Comparison of ENCODE assay signal across 7 cellular contexts in the genomic region with DNA sequence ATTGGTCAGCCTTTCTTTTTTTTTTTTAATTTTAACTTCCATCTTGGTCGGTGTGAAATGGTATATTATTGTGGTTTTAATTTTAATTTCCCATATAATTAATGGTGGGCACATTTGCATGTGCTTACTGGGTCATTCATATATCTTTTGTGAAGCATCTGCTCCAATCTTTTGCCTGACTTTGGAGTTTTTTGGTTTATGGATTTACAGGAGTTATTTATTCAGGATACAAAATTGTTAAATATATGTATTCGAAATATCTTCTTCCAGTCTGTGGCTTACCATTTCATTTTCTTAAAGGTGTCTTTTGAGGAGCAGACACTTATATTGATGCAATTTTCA. TPM values are rescaled to one million over a fixed set of nuclear protein-coding genes. Genes with fewer than 3 reads are reported as not detected.
A peak's percentile ranks its signal among the peaks of the same experiment; 100 is the strongest.
DNase-seq lines count a peak whose midpoint lies in the region; ATAC-seq and TF ChIP-seq lines count a peak whose summit lies in the region.

No MANE protein-coding gene starts in this region.

- no peak overlapping the region for H3K27ac ChIP-seq in HL-60 (replicated peaks)
- H3K27ac ChIP-seq in iPS-20b (ENCODE audit: low read length) = no peak overlapping the region
- peak overlapping the region; percentile 83 to 93 (median 92) for H3K27ac ChIP-seq in stomach

- H3K9ac ChIP-seq in iPS-20b (ENCODE audit: low read depth, low read length) = peak overlapping the region; percentile 78; the same call in 1 of the 2 replicates

- WGBS in stomach, 5 donors = 9 to 18% (median 13%) methylated on average over 2 of the region's 2 CpGs

- H3K4me1 ChIP-seq in iPS-20b (ENCODE audit: insufficient read depth, low read length) (no peaks in the 10 kb centered on the region; the same call in 1 of the 2 replicates), stomach (peaks cover 4 to 43% (median 17%) of the 10 kb centered on the region in 4 donors)

- intact Hi-C loops in stomach (cut with DNase I; ENCODE audit: low total_unique reads) = no loop called here

- TF ChIP-seq EP300 in stomach (IDR thresholded peaks at IDR 0.05) = no peak

- H3K4me3 ChIP-seq in HL-60 (replicated peaks; ENCODE audit: insufficient read depth, low read length) (peak overlapping the region; percentile 61), iPS-20b (ENCODE audit: low read length) (peak overlapping the region; percentile 92), stomach (peak overlapping the region; percentile 59 to 75 (median 64))

- no peak for DNase-seq in HL-60 (ENCODE audit: low read depth in 1 of 2, low spot score in 1 of 2)
- DNase-seq in activated naive CD4-positive, alpha-beta T cell treated with anti-CD3 and anti-CD28 coated beads, Interleukin-2, amount 50 U/mL, for 72 hours (ENCODE audit: low spot score in 2 of 2) = no peak
- no peak for DNase-seq in stomach
- no peak for DNase-seq in cerebellar nuclear complex (lab: John Stamatoyannopoulos, UW)

- H3K36me3 ChIP-seq in iPS-20b (ENCODE audit: insufficient read depth, low read depth, low read length) (no peaks in the 10 kb centered on the region), stomach (no peaks in the 10 kb centered on the region)

- no peak for ATAC-seq in activated naive CD4-positive, alpha-beta T cell treated with anti-CD3 and anti-CD28 coated beads, Interleukin-2, amount 50 U/mL, for 72 hours
- no peak for ATAC-seq in HG03460 (IDR thresholded peaks at IDR 0.05; ENCODE audit: unreplicated experiment)
- no peak for ATAC-seq in HG02973 (IDR thresholded peaks at IDR 0.05; ENCODE audit: unreplicated experiment)

- peaks cover 6% of the 10 kb centered on the region; the same call in 1 of the 2 replicates for H3K9me3 ChIP-seq in iPS-20b (ENCODE audit: insufficient read depth, low read depth, low read length)
- H3K9me3 ChIP-seq in stomach = no peaks in the 10 kb centered on the region

- no peaks in the 10 kb centered on the region for H3K27me3 ChIP-seq in HL-60 (ENCODE audit: insufficient read depth, poor library complexity, severe bottlenecking)
- no peaks in the 10 kb centered on the region for H3K27me3 ChIP-seq in iPS-20b (ENCODE audit: insufficient read depth, low read length)
- H3K27me3 ChIP-seq in stomach = no peaks in the 10 kb centered on the region

- peaks cover 23 to 31% of the 10 kb centered on the region in 2 donors for H3K36me3 Mint-ChIP-seq in activated naive CD4-positive, alpha-beta T cell treated with anti-CD3 and anti-CD28 coated beads, Interleukin-2, amount 50 U/mL, for 72 hours

- no peak for TF ChIP-seq POLR2A in stomach (IDR thresholded peaks at IDR 0.05)

- peaks cover 8 to 12% of the 10 kb centered on the region in 2 donors for H3K9me3 Mint-ChIP-seq in activated naive CD4-positive, alpha-beta T cell treated with anti-CD3 and anti-CD28 coated beads, Interleukin-2, amount 50 U/mL, for 72 hours

- peak overlapping the region; percentile 93 to 95 for H3K27ac Mint-ChIP-seq in activated naive CD4-positive, alpha-beta T cell treated with anti-CD3 and anti-CD28 coated beads, Interleukin-2, amount 50 U/mL, for 72 hours

- no peak for TF ChIP-seq CTCF in HL-60 (IDR thresholded peaks at IDR 0.05; ENCODE audit: insufficient read depth, low read length)
- TF ChIP-seq CTCF in stomach (IDR thresholded peaks at IDR 0.05) = peak in 1 of 7 experiments; percentile 1

RNA-seq across cellular contexts. Expression of a gene that starts 0.7 kb away (rescaled TPM):
- total RNA-seq in activated naive CD4-positive, alpha-beta T cell treated with anti-CD3 and anti-CD28 coated beads, Interleukin-2, amount 50 U/mL, for 72 hours = 10 to 100 TPM in 1 of 2 donors, 1 to 10 TPM in 1; 5.8 to 11.4 TPM
- total RNA-seq in stomach = 10 to 100 TPM in 2 of 5 donors, 1 to 10 TPM in 3; 1.7 to 14.9 (median 3.1) TPM
- 1 to 10 TPM; 3.1 to 3.9 (median 3.8) TPM for polyA plus RNA-seq in stomach

RNA-seq across cellular contexts. Expression of a gene that starts 25.4 kb away (rescaled TPM):
- 10 to 100 TPM; 15.3 to 19.5 TPM for total RNA-seq in activated naive CD4-positive, alpha-beta T cell treated with anti-CD3 and anti-CD28 coated beads, Interleukin-2, amount 50 U/mL, for 72 hours
- 10 to 100 TPM in 2 of 5 donors, 1 to 10 TPM in 1, not detected in 2; 2.4 to 21.4 (median 10.7) TPM for total RNA-seq in stomach
- polyA plus RNA-seq in stomach = 10 to 100 TPM in 2 of 3 donors, 1 to 10 TPM in 1; 6.7 to 14.2 (median 12.5) TPM

RNA-seq across cellular contexts. Expression of a gene that starts 25.7 kb away (rescaled TPM):
- total RNA-seq in activated naive CD4-positive, alpha-beta T cell treated with anti-CD3 and anti-CD28 coated beads, Interleukin-2, amount 50 U/mL, for 72 hours = 10 to 100 TPM; 14.1 to 20.9 TPM
- total RNA-seq in stomach = 10 to 100 TPM in 3 of 5 donors, 1 to 10 TPM in 2; 3.2 to 45.9 (median 25.1) TPM
- 1 to 10 TPM; 4.2 to 5.7 (median 5.4) TPM for polyA plus RNA-seq in stomach

RNA-seq across cellular contexts. Expression of a gene that starts 46.3 kb away (rescaled TPM):
- total RNA-seq in activated naive CD4-positive, alpha-beta T cell treated with anti-CD3 and anti-CD28 coated beads, Interleukin-2, amount 50 U/mL, for 72 hours = 10 to 100 TPM; 42.9 to 83.9 TPM
- total RNA-seq in stomach = 10 to 100 TPM in 4 of 5 donors, 1 to 10 TPM in 1; 1.2 to 94.7 (median 43.3) TPM
- polyA plus RNA-seq in stomach = 10 to 100 TPM; 41.1 to 63.6 (median 46.4) TPM

Comparison
In these comparisons a context has a peak if more than half of its experiments do, and no peak if none do; other contexts are left out.
1. H3K27ac ChIP-seq: peak in stomach (5 of 5); none in HL-60 (single experiment) and iPS-20b (single experiment).
2. Peak in every context shown above with its lines, with median percentiles within 50 percentile points of each other: H3K4me3 ChIP-seq.